Comparison of ENCODE assay signal across 8 cellular contexts in the genomic region with DNA sequence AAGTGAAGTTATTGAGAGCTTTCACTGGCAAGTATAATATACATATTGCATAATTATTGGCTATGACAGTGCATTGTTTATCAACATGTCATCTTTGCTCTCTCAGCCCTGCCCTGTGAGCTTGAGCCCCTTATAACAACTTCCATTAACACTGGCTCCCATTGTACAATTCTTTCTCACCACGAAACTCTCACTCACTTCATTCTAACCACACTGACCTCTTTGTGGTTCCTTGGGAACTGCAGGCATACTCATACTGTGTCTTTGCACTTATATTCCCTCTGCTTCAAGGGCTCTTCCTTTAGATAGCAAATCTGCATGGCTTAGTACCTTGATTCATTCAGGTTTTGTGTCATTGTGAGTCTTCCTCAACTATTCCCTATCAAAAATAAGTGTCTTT.
DNase-seq lines count a peak whose midpoint lies in the region; ATAC-seq, FAIRE-seq and TF ChIP-seq lines count a peak whose summit lies in the region.

No MANE protein-coding gene starts in this region.

- H3K4me1 Mint-ChIP-seq in osteocyte (ENCODE audit: unreplicated experiment) = peaks cover 4% of the 10 kb centered on the region

- peak; percentile 13 for DNase-seq in AG08396 (ENCODE audit: low spot score)
- peak; percentile 7 for DNase-seq in GM19239 (ENCODE audit: insufficient read length, low spot score)
- DNase-seq in astrocyte of the spinal cord (ENCODE audit: low read depth, low spot score) = peak; percentile 72
- no peak for DNase-seq in GOT3 (lab: John Stamatoyannopoulos, UW)
- DNase-seq in osteocyte (ENCODE audit: extremely low spot score, unreplicated experiment) = no peak
- DNase-seq in NCI-H2081 (lab: John Stamatoyannopoulos, UW) = no peak

- no peaks in the 10 kb centered on the region for H3K27me3 Mint-ChIP-seq in osteocyte (ENCODE audit: unreplicated experiment)

- in situ Hi-C loops in astrocyte of the spinal cord (cut with HindIII; ENCODE audit: low sequenced_read_pairs) = no loop called here

- no peak overlapping the region for H3K4me3 ChIP-seq in astrocyte of the spinal cord (ENCODE audit: low read depth, low read length)

- peak; percentile 24 for TF ChIP-seq CTCF in astrocyte of the spinal cord (IDR thresholded peaks at IDR 0.05; ENCODE audit: low read depth, low read length)
- TF ChIP-seq CTCF in osteocyte (IDR thresholded peaks at IDR 0.05) = no peak

- ATAC-seq in HG03159 (IDR thresholded peaks at IDR 0.05; ENCODE audit: unreplicated experiment) (peak; percentile 45), HG03025 (IDR thresholded peaks at IDR 0.05; ENCODE audit: low FRiP score, unreplicated experiment) (no peak)

- H3K4me3 Mint-ChIP-seq in osteocyte (ENCODE audit: unreplicated experiment) = no peak overlapping the region

- peaks cover 21% of the 10 kb centered on the region for H3K9me3 Mint-ChIP-seq in osteocyte (ENCODE audit: unreplicated experiment)

- FAIRE-seq in GM19239 (lab: Jason Lieb, UNC) = peak; percentile 56

- H3K27ac Mint-ChIP-seq in osteocyte (ENCODE audit: unreplicated experiment) = no peak overlapping the region

- peaks cover 11% of the 10 kb centered on the region for H3K36me3 Mint-ChIP-seq in osteocyte (ENCODE audit: unreplicated experiment)

Comparison
In these comparisons a context has a peak if more than half of its experiments do, and no peak if none do; other contexts are left out.
1. DNase-seq: peak in AG08396 (single experiment), GM19239 (single experiment) and astrocyte of the spinal cord (single experiment); none in GOT3 (single experiment), osteocyte (single experiment) and NCI-H2081 (0 of 2).